ENCODE assay signal across 8 cellular contexts in genomic region chr17:7045492-7046126, GRCh38. TPM values are rescaled to one million over a fixed set of nuclear protein-coding genes. Genes with fewer than 3 reads are reported as not detected.
DNase-seq lines count a peak whose midpoint lies in the region; ATAC-seq, FAIRE-seq and TF ChIP-seq lines count a peak whose summit lies in the region.

No MANE protein-coding gene starts in this region.

- H3K4me3 ChIP-seq in muscle layer of colon (ENCODE audit: low read depth in 1 of 2, low read length in 2 of 2), result peak overlapping the region in 1 of 2 donors; percentile 51

- no peaks in the 10 kb centered on the region for H3K36me3 ChIP-seq in muscle layer of colon (ENCODE audit: insufficient read depth, low read length)

- peaks cover 26% of the 10 kb centered on the region for H3K4me1 Mint-ChIP-seq in endothelial cell (ENCODE audit: unreplicated experiment)

- H3K4me3 Mint-ChIP-seq in endothelial cell (ENCODE audit: unreplicated experiment), result no peak overlapping the region

- peaks cover 10% of the 10 kb centered on the region for H3K4me1 ChIP-seq in muscle layer of colon (ENCODE audit: insufficient read depth, low read length)

- peaks cover 0 to 25% of the 10 kb centered on the region in 2 donors for H3K27me3 ChIP-seq in muscle layer of colon (ENCODE audit: control insufficient read depth in 1 of 2, insufficient read depth in 2 of 2, low read length in 2 of 2)

- DNase-seq in GM03348 (ENCODE audit: low spot score) (peak; percentile 74), NCI-H2029 treated with DMSO at 0.1 percent for 48 hours (lab: John Stamatoyannopoulos, UW) (peak; percentile 8), endothelial cell (ENCODE audit: low spot score) (no peak)

- FAIRE-seq in A204.1 (lab: Jason Lieb, UNC), result peak; percentile 95

- no peaks in the 10 kb centered on the region for H3K9me3 Mint-ChIP-seq in endothelial cell (ENCODE audit: unreplicated experiment)

- peak overlapping the region; percentile 79 for H3K27ac Mint-ChIP-seq in endothelial cell (ENCODE audit: unreplicated experiment)

- H3K27ac ChIP-seq in VCaP (peak overlapping the region; percentile 96), muscle layer of colon (ENCODE audit: low read depth, low read length) (peak overlapping the region; percentile 81)

- no peak overlapping the region for H3K9ac ChIP-seq in muscle layer of colon (ENCODE audit: low read length)

- H3K27me3 Mint-ChIP-seq in endothelial cell (ENCODE audit: unreplicated experiment), result peaks cover 10% of the 10 kb centered on the region

- no peak for ATAC-seq in GM21825 (IDR thresholded peaks at IDR 0.05; ENCODE audit: unreplicated experiment)
- ATAC-seq in HG03521 (IDR thresholded peaks at IDR 0.05; ENCODE audit: unreplicated experiment), result no peak

- no peaks in the 10 kb centered on the region for H3K9me3 ChIP-seq in muscle layer of colon (ENCODE audit: low read length)

- peak; percentile 68 for TF ChIP-seq CTCF in VCaP (conservative IDR thresholded peaks at IDR 0.05)
- TF ChIP-seq CTCF in endothelial cell (IDR thresholded peaks at IDR 0.05; ENCODE audit: unreplicated experiment), result peak; percentile 79

- H3K36me3 Mint-ChIP-seq in endothelial cell (ENCODE audit: low read depth, unreplicated experiment), result no peaks in the 10 kb centered on the region

RNA-seq across cellular contexts. Expression of gene SLC16A11, which starts 1.7 kb away (rescaled TPM):
- 0.33 TPM for total RNA-seq in endothelial cell (ENCODE audit: unreplicated experiment)

RNA-seq across cellular contexts. Expression of gene SLC16A13, which starts 9.8 kb away (rescaled TPM):
- 25.8 TPM for total RNA-seq in endothelial cell (ENCODE audit: unreplicated experiment)

RNA-seq across cellular contexts. Expression of gene BCL6B, which starts 22.8 kb away (rescaled TPM):
- 271 TPM for total RNA-seq in endothelial cell (ENCODE audit: unreplicated experiment)

RNA-seq across cellular contexts. Expression of gene RNASEK, which starts 33.2 kb away (rescaled TPM):
- 249 TPM for total RNA-seq in endothelial cell (ENCODE audit: unreplicated experiment)

RNA-seq across cellular contexts. Expression of gene CLEC10A, which starts 34.4 kb away (rescaled TPM):
- total RNA-seq in endothelial cell (ENCODE audit: unreplicated experiment), result 30.4 TPM
